ENCODE assay signal across 4 cellular contexts in the genomic region with DNA sequence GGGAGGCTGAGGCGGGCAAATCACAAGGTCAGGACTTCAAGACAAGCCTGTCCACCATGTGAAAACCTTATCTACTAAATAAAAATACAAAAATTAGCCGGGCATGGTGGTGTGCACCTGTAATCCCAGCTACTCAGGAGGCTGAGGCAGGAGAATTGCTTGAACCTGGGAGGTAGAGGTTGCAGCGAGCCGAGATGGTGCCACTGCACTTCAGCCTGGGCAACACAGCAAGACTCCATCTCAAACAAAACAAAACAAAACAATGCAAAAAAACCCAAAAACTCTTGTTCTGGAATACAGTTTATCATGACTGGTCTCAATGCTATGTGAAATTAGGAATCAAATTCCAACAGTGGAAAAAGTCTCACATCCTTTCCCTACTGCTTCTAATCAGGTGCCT. TPM values are rescaled to one million over a fixed set of nuclear protein-coding genes. Genes with fewer than 3 reads are reported as not detected.
"Had no signal": no experiment of that assay in that cellular context is flagged by ENCODE, and none has a peak within 500 bp of the region (broad histone marks: within the 10 kb centered on the region; RNA-seq: fewer than 3 reads in every experiment).

No MANE protein-coding gene starts in this region.

RNA-seq across cellular contexts. Expression of a gene that starts 54.2 kb away (rescaled TPM):
- total RNA-seq: LHCN-M2, PC-9, RPMI7951, SK-MEL-5 had no signal
